27 cellular contexts compared by ENCODE assay signal in the genomic region with DNA sequence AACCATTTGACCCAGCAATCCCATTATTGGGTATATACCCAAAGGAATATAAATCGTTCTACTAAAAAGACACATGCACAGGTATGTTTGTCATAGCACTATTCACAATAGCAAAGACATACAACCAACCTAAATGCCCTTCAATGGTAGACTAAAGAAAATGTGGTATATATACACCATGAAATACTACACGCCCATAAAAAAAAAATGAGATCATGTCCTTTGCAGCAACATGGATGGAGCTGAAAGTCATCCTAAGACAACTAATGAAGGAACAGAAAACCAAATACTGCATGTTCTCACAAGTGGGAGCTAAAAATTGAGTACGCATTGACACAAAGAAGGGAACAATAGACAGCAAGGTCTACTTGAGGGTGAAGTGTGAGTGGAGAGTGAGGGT.
"Had no signal": no experiment of that assay in that cellular context is flagged by ENCODE, and none has a peak within 500 bp of the region (broad histone marks: within the 10 kb centered on the region; RNA-seq: fewer than 3 reads in every experiment).

No MANE protein-coding gene starts in this region.

- H3K36me3 ChIP-seq: adrenal gland had no signal

- H3K27ac ChIP-seq: adrenal gland, body of pancreas, WERI-Rb-1 had no signal

- ATAC-seq: activated CD4-positive, CD25-positive, alpha-beta regulatory T cell treated with anti-CD3 and anti-CD28 coated beads, Interleukin-2, amount 50 U/mL, for 24 hours; activated CD8-positive, alpha-beta T cell treated with anti-CD3 and anti-CD28 coated beads for 36 hours; activated naive CD8-positive, alpha-beta T cell treated with anti-CD3 and anti-CD28 coated beads, Interleukin-2, amount 50 U/mL, for 24 hours; activated T-cell treated with anti-CD3 and anti-CD28 coated beads, Interleukin-2, amount 50 U/mL, for 4 hours; body of pancreas; effector memory CD8-positive, alpha-beta T cell; esophagus mucosa had no signal

- H3K4me3 ChIP-seq: adrenal gland, body of pancreas had no signal

- H3K9me3 ChIP-seq: adrenal gland, body of pancreas had no signal

- DNase-seq: activated B cell treated with CpG ODN at 0.5 μM for 24 hours; activated CD4-positive, alpha-beta T cell treated with anti-CD3 and anti-CD28 coated beads for 48 hours; activated CD4-positive, alpha-beta T cell treated with anti-CD3 and anti-CD28 coated beads, Interleukin-2, amount 50 U/mL, for 1 hour; activated CD4-positive, alpha-beta T cell treated with anti-CD3 and anti-CD28 coated beads, Interleukin-2, amount 50 U/mL, for 48 hours; activated CD8-positive, alpha-beta memory T cell treated with anti-CD3 and anti-CD28 coated beads for 24 hours; activated CD8-positive, alpha-beta T cell treated with anti-CD3 and anti-CD28 coated beads for 36 hours; activated effector memory CD4-positive, alpha-beta T cell treated with anti-CD3 and anti-CD28 coated beads, Interleukin-2, amount 50 U/mL, for 16 hours; activated naive CD4-positive, alpha-beta T cell treated with anti-CD3 and anti-CD28 coated beads for 36 hours; activated naive CD8-positive, alpha-beta T cell treated with anti-CD3 and anti-CD28 coated beads for 36 hours; activated naive CD8-positive, alpha-beta T cell treated with anti-CD3 and anti-CD28 coated beads, Interleukin-2, amount 50 U/mL, for 24 hours; activated T-cell treated with anti-CD3 and anti-CD28 coated beads, Interleukin-2, amount 50 U/mL, for 4 hours; adrenal gland; amygdala; aorta; body of pancreas; caudate nucleus; cortex of kidney; dermis blood vessel endothelial cell; effector CD4-positive, alpha-beta T cell; effector memory CD8-positive, alpha-beta T cell; foreskin fibroblast; head of caudate nucleus; hippocampal formation; T1000; WERI-Rb-1 had no signal

- H3K4me1 ChIP-seq: body of pancreas had no signal
